ENCODE assay signal across 8 cellular contexts in genomic region chr10:33334839-33335549, GRCh38. TPM values are rescaled to one million over a fixed set of nuclear protein-coding genes. Genes with fewer than 3 reads are reported as not detected.
DNase-seq lines count a peak whose midpoint lies in the region; ATAC-seq and TF ChIP-seq lines count a peak whose summit lies in the region.

No MANE protein-coding gene starts in this region.

- peak overlapping the region; percentile 56 for H3K4me3 Mint-ChIP-seq in activated T-helper 1 cell treated with anti-CD3 and anti-CD28 coated beads, Interleukin-12 subunit alpha, Interleukin-12 subunit beta, Interleukin-2, Interleukin-4 antibody, amounts not matched to agents 30 ng/mL and 10 ng/mL and 1 ng/mL, durations not matched to agents 14 hours and 24 hours and 36 hours
- H3K4me3 Mint-ChIP-seq in naive thymus-derived CD8-positive, alpha-beta T cell: peak overlapping the region; percentile 48 to 80 (median 71)

- POLR2A ChIA-PET in naive thymus-derived CD8-positive, alpha-beta T cell (lab: Charles Lee): no interaction called here

- peak overlapping the region; percentile 95 for H3K27ac ChIP-seq in upper lobe of right lung

- H3K4me1 Mint-ChIP-seq in activated T-helper 1 cell treated with anti-CD3 and anti-CD28 coated beads, Interleukin-12 subunit alpha, Interleukin-12 subunit beta, Interleukin-2, Interleukin-4 antibody, amounts not matched to agents 30 ng/mL and 10 ng/mL and 1 ng/mL, durations not matched to agents 14 hours and 24 hours and 36 hours (ENCODE audit: low read depth): peaks cover 22% of the 10 kb centered on the region
- peaks cover 3 to 28% (median 20%) of the 10 kb centered on the region in 4 donors for H3K4me1 Mint-ChIP-seq in naive thymus-derived CD8-positive, alpha-beta T cell

- TF ChIP-seq CTCF in fibroblast of villous mesenchyme (IDR thresholded peaks at IDR 0.05; ENCODE audit: insufficient read depth, low read depth, low read length) (peak; percentile 72), upper lobe of right lung (IDR thresholded peaks at IDR 0.05) (peak; percentile 51)

- H3K27ac Mint-ChIP-seq in activated T-helper 1 cell treated with anti-CD3 and anti-CD28 coated beads, Interleukin-12 subunit alpha, Interleukin-12 subunit beta, Interleukin-2, Interleukin-4 antibody, amounts not matched to agents 30 ng/mL and 10 ng/mL and 1 ng/mL, durations not matched to agents 14 hours and 24 hours and 36 hours: no peak overlapping the region
- no peak overlapping the region for H3K27ac Mint-ChIP-seq in naive thymus-derived CD8-positive, alpha-beta T cell

- peaks cover 4% of the 10 kb centered on the region for H3K36me3 ChIP-seq in upper lobe of right lung

- H3K4me1 ChIP-seq in upper lobe of right lung: peaks cover 11% of the 10 kb centered on the region

- intact Hi-C loops in activated T-helper 1 cell treated with anti-CD3 and anti-CD28 coated beads, Interleukin-12 subunit alpha, Interleukin-12 subunit beta, Interleukin-2, Interleukin-4 antibody, amounts not matched to agents 30 ng/mL and 10 ng/mL and 1 ng/mL, durations not matched to agents 14 hours and 24 hours and 36 hours (cut with micrococcal nuclease): loop anchor here (5.0 to 10.0 kb wide), 4 partner anchors 82 to 787 kb away; no protein-coding TSS in a partner anchor
- intact Hi-C loops in upper lobe of right lung (cut with DNase I): loop anchor here (10.0 kb wide), 1 partner anchor 1300 kb away; no protein-coding TSS in a partner anchor

- peak; percentile 40 to 43 for ATAC-seq in naive thymus-derived CD8-positive, alpha-beta T cell
- ATAC-seq in upper lobe of right lung: peak; percentile 81
- ATAC-seq in GM21825 (IDR thresholded peaks at IDR 0.05; ENCODE audit: unreplicated experiment): no peak

- H3K36me3 Mint-ChIP-seq in activated T-helper 1 cell treated with anti-CD3 and anti-CD28 coated beads, Interleukin-12 subunit alpha, Interleukin-12 subunit beta, Interleukin-2, Interleukin-4 antibody, amounts not matched to agents 30 ng/mL and 10 ng/mL and 1 ng/mL, durations not matched to agents 14 hours and 24 hours and 36 hours (ENCODE audit: low read depth): peaks cover 2% of the 10 kb centered on the region
- H3K36me3 Mint-ChIP-seq in naive thymus-derived CD8-positive, alpha-beta T cell: no peaks in the 10 kb centered on the region

- peaks cover 75% of the 10 kb centered on the region for H3K27me3 Mint-ChIP-seq in activated T-helper 1 cell treated with anti-CD3 and anti-CD28 coated beads, Interleukin-12 subunit alpha, Interleukin-12 subunit beta, Interleukin-2, Interleukin-4 antibody, amounts not matched to agents 30 ng/mL and 10 ng/mL and 1 ng/mL, durations not matched to agents 14 hours and 24 hours and 36 hours (ENCODE audit: insufficient read depth)
- peaks cover 38 to 67% (median 58%) of the 10 kb centered on the region in 5 donors for H3K27me3 Mint-ChIP-seq in naive thymus-derived CD8-positive, alpha-beta T cell

- H3K9me3 Mint-ChIP-seq in activated T-helper 1 cell treated with anti-CD3 and anti-CD28 coated beads, Interleukin-12 subunit alpha, Interleukin-12 subunit beta, Interleukin-2, Interleukin-4 antibody, amounts not matched to agents 30 ng/mL and 10 ng/mL and 1 ng/mL, durations not matched to agents 14 hours and 24 hours and 36 hours: no peaks in the 10 kb centered on the region
- no peaks in the 10 kb centered on the region for H3K9me3 Mint-ChIP-seq in naive thymus-derived CD8-positive, alpha-beta T cell

- H3K27me3 ChIP-seq in upper lobe of right lung: no peaks in the 10 kb centered on the region

- peak; percentile 65 for DNase-seq in activated effector memory CD4-positive, alpha-beta T cell treated with anti-CD3 and anti-CD28 coated beads, Interleukin-2, amount 50 U/mL, for 16 hours
- DNase-seq in activated effector memory CD4-positive, alpha-beta T cell treated with Interleukin-2 at 50 U/mL for 16 hours: no peak
- DNase-seq in NCI-H2227 (lab: John Stamatoyannopoulos, UW; ENCODE audit: unreplicated experiment): peak; percentile 74
- DNase-seq in activated T-helper 1 cell treated with anti-CD3 and anti-CD28 coated beads, Interleukin-12 subunit alpha, Interleukin-12 subunit beta, Interleukin-2, Interleukin-4 antibody, amounts not matched to agents 30 ng/mL and 10 ng/mL and 1 ng/mL, durations not matched to agents 14 hours and 24 hours and 36 hours (ENCODE audit: low spot score): no peak
- DNase-seq in fibroblast of villous mesenchyme (ENCODE audit: low read depth): peak; percentile 93
- peak in 4 of 10 donors; percentile 6 to 20 (median 18) for DNase-seq in naive thymus-derived CD8-positive, alpha-beta T cell
- peak; percentile 89 for DNase-seq in upper lobe of right lung

- no peaks in the 10 kb centered on the region for H3K9me3 ChIP-seq in upper lobe of right lung

- H3K4me3 ChIP-seq in fibroblast of villous mesenchyme (ENCODE audit: low read depth, low read length) (peak overlapping the region; percentile 88), upper lobe of right lung (peak overlapping the region; percentile 85)

RNA-seq across cellular contexts. Expression of gene NRP1, which starts 0.5 kb away (rescaled TPM):
- total RNA-seq in activated T-helper 1 cell treated with anti-CD3 and anti-CD28 coated beads, Interleukin-12 subunit alpha, Interleukin-12 subunit beta, Interleukin-2, Interleukin-4 antibody, amounts not matched to agents 30 ng/mL and 10 ng/mL and 1 ng/mL, durations not matched to agents 14 hours and 24 hours and 36 hours: 1.2 and 1.7 TPM in 2 replicates
- total RNA-seq in fibroblast of villous mesenchyme (197 and 222 TPM in 2 replicates), upper lobe of right lung (139 TPM)
- total RNA-seq in naive thymus-derived CD8-positive, alpha-beta T cell: under 1 TPM; 0.60 to 0.88 TPM
- not detected for polyA plus RNA-seq in naive thymus-derived CD8-positive, alpha-beta T cell

Comparison
In these comparisons a context has a peak if more than half of its experiments do, and no peak if none do; other contexts are left out.
1. DNase-seq: peak in activated effector memory CD4-positive, alpha-beta T cell treated with anti-CD3 and anti-CD28 coated beads, Interleukin-2, amount 50 U/mL, for 16 hours (single experiment), NCI-H2227 (single experiment), fibroblast of villous mesenchyme (single experiment) and upper lobe of right lung (single experiment); none in activated effector memory CD4-positive, alpha-beta T cell treated with Interleukin-2 at 50 U/mL for 16 hours (single experiment) and activated T-helper 1 cell treated with anti-CD3 and anti-CD28 coated beads, Interleukin-12 subunit alpha, Interleukin-12 subunit beta, Interleukin-2, Interleukin-4 antibody, amounts not matched to agents 30 ng/mL and 10 ng/mL and 1 ng/mL, durations not matched to agents 14 hours and 24 hours and 36 hours (single experiment).
2. RNA of gene NRP1, which starts 0.5 kb away (total RNA-seq): 197 to 222 TPM in fibroblast of villous mesenchyme and 139 TPM in upper lobe of right lung (single experiment); 1.2 to 1.7 TPM in activated T-helper 1 cell treated with anti-CD3 and anti-CD28 coated beads, Interleukin-12 subunit alpha, Interleukin-12 subunit beta, Interleukin-2, Interleukin-4 antibody, amounts not matched to agents 30 ng/mL and 10 ng/mL and 1 ng/mL, durations not matched to agents 14 hours and 24 hours and 36 hours and 0.60 to 0.88 TPM in naive thymus-derived CD8-positive, alpha-beta T cell; every median in the first group is over 10 times any median in the second.